In genomic region chr22:39292561-39293074, GRCh38 we compare ENCODE assay signal across 8 cellular contexts. TPM values are rescaled to one million over a fixed set of nuclear protein-coding genes. Genes with fewer than 3 reads are reported as not detected.
DNase-seq lines count a peak whose midpoint lies in the region; ATAC-seq and FAIRE-seq lines count a peak whose summit lies in the region.

No MANE protein-coding gene starts in this region.

- WGBS in urinary bladder, result 36% methylated on average over 12 of the region's 12 CpGs

- no peak overlapping the region for H3K4me3 Mint-ChIP-seq in CD8-positive, alpha-beta memory T cell

- H3K27me3 ChIP-seq in HAP-1 (ENCODE audit: low read depth), result no peaks in the 10 kb centered on the region
- H3K27me3 ChIP-seq in CD8-positive, alpha-beta memory T cell (ENCODE audit: insufficient read depth, low read length, poor library complexity, severe bottlenecking), result no peaks in the 10 kb centered on the region

- H3K36me3 Mint-ChIP-seq in CD8-positive, alpha-beta memory T cell, result no peaks in the 10 kb centered on the region

- CTCF ChIA-PET in CD8-positive, alpha-beta memory T cell (lab: Charles Lee), result no interaction called here

- H3K27me3 Mint-ChIP-seq in CD8-positive, alpha-beta memory T cell, result peaks cover 7 to 10% of the 10 kb centered on the region in 2 donors

- no peaks in the 10 kb centered on the region for H3K4me1 ChIP-seq in HAP-1
- H3K4me1 ChIP-seq in urinary bladder (ENCODE audit: insufficient read depth), result peaks cover 2% of the 10 kb centered on the region
- H3K4me1 ChIP-seq in CD8-positive, alpha-beta memory T cell (ENCODE audit: insufficient read depth, low read length), result no peaks in the 10 kb centered on the region

- no peaks in the 10 kb centered on the region for H3K36me3 ChIP-seq in HAP-1 (replicated peaks)
- no peaks in the 10 kb centered on the region for H3K36me3 ChIP-seq in urinary bladder (ENCODE audit: insufficient read depth)
- H3K36me3 ChIP-seq in CD8-positive, alpha-beta memory T cell (ENCODE audit: insufficient read depth, low read length), result no peaks in the 10 kb centered on the region

- in situ Hi-C loops in HAP-1 (cut with MboI; ENCODE audit: low sequenced_read_pairs), result no loop called here
- in situ Hi-C loops in G401 (cut with HindIII; ENCODE audit: low sequenced_read_pairs), result no loop called here

- ATAC-seq in HG03342 (IDR thresholded peaks at IDR 0.05; ENCODE audit: unreplicated experiment), result no peak

- H3K9me3 ChIP-seq in HAP-1, result no peaks in the 10 kb centered on the region
- no peaks in the 10 kb centered on the region for H3K9me3 ChIP-seq in CD8-positive, alpha-beta memory T cell (ENCODE audit: low read length)

- no peak overlapping the region for H3K4me3 ChIP-seq in HAP-1
- H3K4me3 ChIP-seq in urinary bladder (ENCODE audit: low read depth, low read length), result no peak overlapping the region
- no peak overlapping the region for H3K4me3 ChIP-seq in CD8-positive, alpha-beta memory T cell (ENCODE audit: low read length)

- peak; percentile 48 to 81 for DNase-seq in HAP-1 (ENCODE audit: low spot score in 2 of 2)
- peak; percentile 95 for DNase-seq in RCC 7860 (ENCODE audit: low spot score)
- peak; percentile 70 for DNase-seq in epithelial cell of prostate (ENCODE audit: low read depth, low spot score)
- DNase-seq in midbrain (lab: John Stamatoyannopoulos, UW), result peak; percentile 37
- no peak for DNase-seq in CD8-positive, alpha-beta memory T cell
- DNase-seq in G401 (ENCODE audit: low spot score), result no peak

- POLR2A ChIA-PET in CD8-positive, alpha-beta memory T cell (lab: Charles Lee), result no interaction called here

- peak; percentile 95 for FAIRE-seq in RCC 7860 (lab: Jason Lieb, UNC)

- H3K4me1 Mint-ChIP-seq in CD8-positive, alpha-beta memory T cell, result peaks cover 0 to 2% (median under 1%) of the 10 kb centered on the region in 3 donors

- H3K27ac ChIP-seq in epithelial cell of prostate (peak overlapping the region; percentile 79), urinary bladder (ENCODE audit: low read depth) (peak overlapping the region; percentile 59)
- no peak overlapping the region for H3K27ac ChIP-seq in CD8-positive, alpha-beta memory T cell (ENCODE audit: low read depth, low read length)

- H3K27ac Mint-ChIP-seq in CD8-positive, alpha-beta memory T cell, result no peak overlapping the region

- H3K9me3 Mint-ChIP-seq in CD8-positive, alpha-beta memory T cell, result no peaks in the 10 kb centered on the region

RNA-seq across cellular contexts. Expression of gene RPL3, which starts 26.8 kb away (rescaled TPM):
- total RNA-seq in urinary bladder, result 1,908 TPM
- 4,002 TPM for polyA plus RNA-seq in urinary bladder
- total RNA-seq in CD8-positive, alpha-beta memory T cell, result 1,000 to 10,000 TPM; 2,574 to 2,607 TPM
- 3,654 TPM for polyA plus RNA-seq in CD8-positive, alpha-beta memory T cell
- total RNA-seq in G401 (2014; rRNA removed; shearing (Covaris generic)), result 6,349 and 7,167 TPM in 2 replicates

RNA-seq across cellular contexts. Expression of gene PDGFB, which starts 47.8 kb away (rescaled TPM):
- 5.8 TPM for total RNA-seq in urinary bladder
- polyA plus RNA-seq in urinary bladder, result 12.3 TPM
- total RNA-seq in CD8-positive, alpha-beta memory T cell, result 1 to 10 TPM; 2.3 to 3.0 TPM
- 18.2 TPM for polyA plus RNA-seq in CD8-positive, alpha-beta memory T cell
- total RNA-seq in G401 (2014; rRNA removed; shearing (Covaris generic)), result 5.0 and 17.1 TPM in 2 replicates

RNA-seq across cellular contexts. Expression of gene SYNGR1, which starts 57.2 kb away (rescaled TPM):
- total RNA-seq in urinary bladder, result 13.3 TPM
- 54.6 TPM for polyA plus RNA-seq in urinary bladder
- total RNA-seq in CD8-positive, alpha-beta memory T cell, result 1 to 10 TPM; 2.4 to 2.9 TPM
- 10.1 TPM for polyA plus RNA-seq in CD8-positive, alpha-beta memory T cell
- total RNA-seq in G401 (2014; rRNA removed; shearing (Covaris generic)), result 48.0 and 67.0 TPM in 2 replicates

Comparison
In these comparisons a context has a peak if more than half of its experiments do, and no peak if none do; other contexts are left out.
1. DNase-seq: peak in HAP-1 (2 of 2), RCC 7860 (single experiment), epithelial cell of prostate (single experiment) and midbrain (single experiment); none in CD8-positive, alpha-beta memory T cell (0 of 5) and G401 (single experiment).